In the genomic region with DNA sequence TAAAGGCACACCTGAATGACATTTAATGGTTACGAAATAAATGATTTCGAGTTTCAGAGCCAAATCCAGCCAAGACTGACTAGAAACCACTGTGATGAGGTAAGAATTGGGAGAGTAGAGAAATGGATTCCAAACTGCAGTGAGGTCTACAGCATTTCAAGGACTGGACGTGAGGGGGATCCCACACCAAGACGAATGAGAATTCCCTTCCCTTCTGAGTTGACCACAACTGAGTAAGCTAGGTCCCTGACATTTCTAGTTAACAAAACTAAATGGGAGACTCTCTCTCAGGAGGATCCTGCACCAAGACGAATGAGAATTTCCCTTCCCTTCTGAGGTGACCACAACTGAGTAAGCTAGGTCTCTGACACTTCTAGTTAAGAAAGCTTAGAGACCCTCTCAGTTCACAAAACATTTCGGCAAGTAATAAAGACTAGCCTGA, we compare ENCODE assay signal across 8 cellular contexts. TPM values are rescaled to one million over a fixed set of nuclear protein-coding genes. Genes with fewer than 3 reads are reported as not detected.
DNase-seq lines count a peak whose midpoint lies in the region; ATAC-seq, FAIRE-seq and TF ChIP-seq lines count a peak whose summit lies in the region.

No MANE protein-coding gene starts in this region.

- CTCF ChIA-PET in activated naive CD4-positive, alpha-beta T cell treated with anti-CD3 and anti-CD28 coated beads for 36 hours (lab: Charles Lee): interaction anchor here (0.7 to 2.2 kb wide), 5 partner anchors 61 to 360 kb away, joined by 3 to 7 read pairs (median 5); a partner anchor contains a TSS

- DNase-seq in activated naive CD4-positive, alpha-beta T cell treated with anti-CD3 and anti-CD28 coated beads for 36 hours: peak; percentile 18
- no peak for DNase-seq in activated naive CD4-positive, alpha-beta T cell treated with anti-CD3 and anti-CD28 coated beads, Interleukin-2, amount 50 U/mL, for 16 hours
- no peak for DNase-seq in RWPE2 (ENCODE audit: low spot score)
- DNase-seq in pancreas: no peak
- DNase-seq in stimulated activated CD4-positive, alpha-beta T cell treated with anti-CD3 and anti-CD28 coated beads, Interleukin-1b, Interleukin-23, amount 100 ng/mL, for 48 hours: no peak
- no peak for DNase-seq in iPS-NIHi11 (ENCODE audit: low spot score)

- H3K36me3 Mint-ChIP-seq in activated naive CD4-positive, alpha-beta T cell treated with anti-CD3 and anti-CD28 coated beads for 36 hours (ENCODE audit: low read depth): peaks cover 27% of the 10 kb centered on the region

- no peak for FAIRE-seq in pancreas (lab: Jason Lieb, UNC)

- ATAC-seq in RWPE2 (ENCODE audit: low read depth) (peak; percentile 3; the same call in 2 of the 3 replicates), pancreas (no peak), GM18861 (IDR thresholded peaks at IDR 0.05; ENCODE audit: unreplicated experiment) (no peak)

- peaks cover 9% of the 10 kb centered on the region for H3K9me3 Mint-ChIP-seq in activated naive CD4-positive, alpha-beta T cell treated with anti-CD3 and anti-CD28 coated beads for 36 hours

- peaks cover 27% of the 10 kb centered on the region for H3K36me3 ChIP-seq in RWPE2 (ENCODE audit: low read depth)
- H3K36me3 ChIP-seq in esophagus (ENCODE audit: control insufficient read depth in 2 of 2, insufficient read depth in 2 of 2, low read length in 1 of 2): peaks cover 2 to 5% of the 10 kb centered on the region in 2 donors
- peaks cover 0 to 4% (median 0%) of the 10 kb centered on the region in 3 donors for H3K36me3 ChIP-seq in pancreas

- TF ChIP-seq CTCF in RWPE2 (IDR thresholded peaks at IDR 0.05; ENCODE audit: poor library complexity, severe bottlenecking) (no peak), pancreas (IDR thresholded peaks at IDR 0.05) (no peak)

- H3K27ac ChIP-seq in RWPE2 (ENCODE audit: poor library complexity, severe bottlenecking) (peak overlapping the region; percentile 78), esophagus (ENCODE audit: low read depth in 2 of 2, low read length in 1 of 2) (peak overlapping the region; percentile 21 to 96), pancreas (peak overlapping the region in 3 of 4 donors; percentile 96 to 99 (median 97))

- H3K4me1 ChIP-seq in RWPE2 (ENCODE audit: insufficient read depth, poor library complexity, severe bottlenecking) (peaks cover 9% of the 10 kb centered on the region), esophagus (ENCODE audit: control insufficient read depth in 2 of 2, insufficient read depth in 2 of 2, low read length in 1 of 2) (no peaks in the 10 kb centered on the region), pancreas (peaks cover 15 to 34% (median 16%) of the 10 kb centered on the region in 3 donors)

- no peaks in the 10 kb centered on the region for H3K9me3 ChIP-seq in RWPE2 (ENCODE audit: severe bottlenecking)
- no peaks in the 10 kb centered on the region for H3K9me3 ChIP-seq in esophagus (ENCODE audit: control insufficient read depth in 2 of 2, insufficient read depth in 1 of 2, low read depth in 1 of 2, low read length in 1 of 2)
- H3K9me3 ChIP-seq in pancreas: no peaks in the 10 kb centered on the region

- H3K4me1 Mint-ChIP-seq in activated naive CD4-positive, alpha-beta T cell treated with anti-CD3 and anti-CD28 coated beads for 36 hours (ENCODE audit: low read depth): peaks cover 34% of the 10 kb centered on the region

- peak overlapping the region; percentile 58 for H3K4me3 ChIP-seq in RWPE2 (ENCODE audit: severe bottlenecking)
- H3K4me3 ChIP-seq in esophagus (ENCODE audit: low read depth in 1 of 2, low read length in 2 of 2): peak overlapping the region; percentile 83 to 100
- H3K4me3 ChIP-seq in pancreas: peak overlapping the region; percentile 40 to 91 (median 78)

- WGBS in esophagus, 2 donors: 10 to 15% methylated on average over 6 of the region's 6 CpGs
- 4 to 7% methylated on average over 6 of the region's 6 CpGs for WGBS in pancreas, 2 donors

- H3K27ac Mint-ChIP-seq in activated naive CD4-positive, alpha-beta T cell treated with anti-CD3 and anti-CD28 coated beads for 36 hours: peak overlapping the region; percentile 98

- H3K27me3 ChIP-seq in RWPE2 (ENCODE audit: insufficient read depth, poor library complexity, severe bottlenecking): no peaks in the 10 kb centered on the region
- H3K27me3 ChIP-seq in esophagus (ENCODE audit: control insufficient read depth in 1 of 2, insufficient read depth in 2 of 2, low read length in 2 of 2): no peaks in the 10 kb centered on the region
- H3K27me3 ChIP-seq in pancreas: no peaks in the 10 kb centered on the region

- no peaks in the 10 kb centered on the region for H3K27me3 Mint-ChIP-seq in activated naive CD4-positive, alpha-beta T cell treated with anti-CD3 and anti-CD28 coated beads for 36 hours (ENCODE audit: low read depth)

- H3K4me3 Mint-ChIP-seq in activated naive CD4-positive, alpha-beta T cell treated with anti-CD3 and anti-CD28 coated beads for 36 hours: peak overlapping the region; percentile 100

- intact Hi-C loops in activated naive CD4-positive, alpha-beta T cell treated with anti-CD3 and anti-CD28 coated beads for 36 hours (cut with micrococcal nuclease): loop anchor here (1.0 to 10.0 kb wide), 4 partner anchors 206 to 698 kb away; a partner anchor contains a TSS
- intact Hi-C loops in pancreas (cut with DNase I): no loop called here

RNA-seq across cellular contexts. Expression of a gene that starts 1.6 kb away (rescaled TPM):
- 1 to 10 TPM; 1.8 to 2.7 TPM for total RNA-seq in activated naive CD4-positive, alpha-beta T cell treated with anti-CD3 and anti-CD28 coated beads for 36 hours
- polyA plus RNA-seq in esophagus (1 to 10 TPM in 1 of 2 donors, under 1 TPM in 1; 0.48 to 1.3 TPM), pancreas (1 to 10 TPM; 1.1 to 1.2 TPM)
- 1 to 10 TPM in 2 of 6 donors, under 1 TPM in 4; 0.16 to 1.4 (median 0.68) TPM for total RNA-seq in pancreas

RNA-seq across cellular contexts. Expression of a gene that starts 1.8 kb away (rescaled TPM):
- 100 to 1,000 TPM; 128 to 132 TPM for total RNA-seq in activated naive CD4-positive, alpha-beta T cell treated with anti-CD3 and anti-CD28 coated beads for 36 hours
- polyA plus RNA-seq in esophagus (100 to 1,000 TPM; 104 to 121 TPM), pancreas (10 to 100 TPM; 54.5 to 80.8 TPM)
- total RNA-seq in pancreas: 10 to 100 TPM; 19.8 to 47.2 (median 32.0) TPM

RNA-seq across cellular contexts. Expression of a gene that starts 25.5 kb away (rescaled TPM):
- total RNA-seq in activated naive CD4-positive, alpha-beta T cell treated with anti-CD3 and anti-CD28 coated beads for 36 hours: 10 to 100 TPM; 57.2 to 57.6 TPM
- polyA plus RNA-seq in esophagus: 10 to 100 TPM; 10.1 to 27.5 TPM
- total RNA-seq in pancreas: 10 to 100 TPM in 4 of 6 donors, 1 to 10 TPM in 2; 7.2 to 14.1 (median 10.9) TPM
- 10 to 100 TPM; 10.1 to 23.3 TPM for polyA plus RNA-seq in pancreas
